Comparison of ENCODE assay signal across 1 cellular context in genomic region chr22:29079218-29079901, GRCh38.
TF ChIP-seq lines count a peak whose summit lies in the region.

No MANE protein-coding gene starts in this region.

TF ChIP-seq in HEK293, 187 proteins besides CTCF, POLR2A, EP300 and RAD21 (continued from another document):
- TF ChIP-seq HIC1 (tag by site-specific recombination; IDR thresholded peaks at IDR 0.05) (no peak), ZNF544 (tag by site-specific recombination; IDR thresholded peaks at IDR 0.05) (0 out of 2 replicates have a peak, but pooled peaks have one; percentile 39), ZBTB20 (tag by site-specific recombination; IDR thresholded peaks at IDR 0.05) (peak; percentile 74), ATF2 (tag by site-specific recombination; IDR thresholded peaks at IDR 0.05; ENCODE audit: low read depth) (no peak), ZNF426 (tag by site-specific recombination; IDR thresholded peaks at IDR 0.05) (no peak), KLF9 (tag by site-specific recombination; IDR thresholded peaks at IDR 0.05; ENCODE audit: low read depth) (peak; percentile 28; the same call in 1 of the 2 replicates), ZBTB44 (tag by site-specific recombination; IDR thresholded peaks at IDR 0.05) (peak; percentile 92), ZNF707 (tag by site-specific recombination; IDR thresholded peaks at IDR 0.05) (no peak), ZNF211 (tag by site-specific recombination; IDR thresholded peaks at IDR 0.05; ENCODE audit: low read depth) (no peak), ZBTB26 (tag by site-specific recombination; optimal IDR thresholded peaks at IDR 0.05) (no peak), ZNF221 (tag by site-specific recombination; IDR thresholded peaks at IDR 0.05; ENCODE audit: borderline replicate concordance) (peak; percentile 37; the same call in 1 of the 2 replicates), ZNF561 (tag by site-specific recombination; IDR thresholded peaks at IDR 0.05; ENCODE audit: borderline replicate concordance) (peak; percentile 97), ZNF423 (tag by site-specific recombination; IDR thresholded peaks at IDR 0.05) (no peak), HOXD13 (CRISPR knock-in tag; IDR thresholded peaks at IDR 0.05; ENCODE audit: borderline replicate concordance) (peak; percentile 74), ZNF354C (tag by site-specific recombination; IDR thresholded peaks at IDR 0.05; ENCODE audit: borderline replicate concordance, low read depth) (no peak), ZNF335 (tag by site-specific recombination; conservative IDR thresholded peaks at IDR 0.05) (peak; percentile 59), EGR2 (tag by site-specific recombination; IDR thresholded peaks at IDR 0.05; ENCODE audit: low read depth) (no peak), SP2 (tag by site-specific recombination; IDR thresholded peaks at IDR 0.05) (no peak), KLF1 (tag by site-specific recombination; IDR thresholded peaks at IDR 0.05) (peak; percentile 75), ZNF350 (tag by site-specific recombination; IDR thresholded peaks at IDR 0.05) (no peak), KLF10 (tag by site-specific recombination; IDR thresholded peaks at IDR 0.05) (peak; percentile 81), BCL11B (tag by site-specific recombination; IDR thresholded peaks at IDR 0.05; ENCODE audit: low read depth) (0 out of 2 replicates have a peak, but pooled peaks have one; percentile 45), KLF16 (tag by site-specific recombination; IDR thresholded peaks at IDR 0.05) (peak; percentile 22; the same call in 1 of the 2 replicates), BCL6B (tag by site-specific recombination; IDR thresholded peaks at IDR 0.05) (peak; percentile 34; the same call in 1 of the 2 replicates), ZNF37A (tag by site-specific recombination; IDR thresholded peaks at IDR 0.05) (peak; percentile 61; the same call in 1 of the 2 replicates), ZNF692 (tag by site-specific recombination; IDR thresholded peaks at IDR 0.05) (peak; percentile 69; the same call in 1 of the 2 replicates), REPIN1 (tag by site-specific recombination; IDR thresholded peaks at IDR 0.05; ENCODE audit: low read depth) (no peak), ZEB2 (tag by site-specific recombination; IDR thresholded peaks at IDR 0.05) (no peak), ZNF433 (tag by site-specific recombination; IDR thresholded peaks at IDR 0.05; ENCODE audit: low read depth) (no peak), IKZF3 (tag by site-specific recombination; IDR thresholded peaks at IDR 0.05) (peak; percentile 60; the same call in 1 of the 2 replicates), PRDM10 (tag by site-specific recombination; IDR thresholded peaks at IDR 0.05) (peak; percentile 85), ZNF175 (tag by site-specific recombination; IDR thresholded peaks at IDR 0.05) (no peak), ZXDB (tag by site-specific recombination; IDR thresholded peaks at IDR 0.05) (0 out of 2 replicates have a peak, but pooled peaks have one; percentile 21), ZSCAN16 (tag by site-specific recombination; IDR thresholded peaks at IDR 0.05) (no peak), OSR2 (tag by site-specific recombination; IDR thresholded peaks at IDR 0.05) (peak; percentile 78), ZNF18 (tag by site-specific recombination; IDR thresholded peaks at IDR 0.05) (peak; percentile 74), ZNF302 (tag by site-specific recombination; IDR thresholded peaks at IDR 0.05; ENCODE audit: low read depth) (no peak)
